ENCODE assay signal across 8 cellular contexts in genomic region chr16:79146-80054, GRCh38. TPM values are rescaled to one million over a fixed set of nuclear protein-coding genes. Genes with fewer than 3 reads are reported as not detected.
DNase-seq lines count a peak whose midpoint lies in the region; ATAC-seq and TF ChIP-seq lines count a peak whose summit lies in the region.

No MANE protein-coding gene starts in this region.

- ATAC-seq in sciatic nerve (no peak), body of pancreas (no peak), right cardiac atrium (no peak)

- H3K4me1 Mint-ChIP-seq in nephron = peaks cover 27% of the 10 kb centered on the region

- intact Hi-C loops in sciatic nerve (cut with DNase I) = no loop called here
- intact Hi-C loops in body of pancreas (cut with DNase I) = no loop called here
- intact Hi-C loops in right cardiac atrium (cut with DNase I) = no loop called here

- H3K9me2 ChIP-seq in Karpas-422 (replicated peaks; ENCODE audit: insufficient read depth, low read length) = no peaks in the 10 kb centered on the region

- peak overlapping the region; percentile 93 to 100 (median 98) for H3K9ac ChIP-seq in BLaER1 treated with 17β-estradiol and CSF1 and Interleukin-3, amounts not matched to agents 10 nM and 100 nM
- H3K9ac ChIP-seq in Karpas-422 (ENCODE audit: low read length) = peak overlapping the region; percentile 91

- peaks cover 0 to 2% (median 0%) of the 10 kb centered on the region in 11 experiments; a peak in 6 of 22 replicates for H3K27me3 ChIP-seq in BLaER1 treated with 17β-estradiol and CSF1 and Interleukin-3, amounts not matched to agents 10 nM and 100 nM
- H3K27me3 ChIP-seq in Karpas-422 (ENCODE audit: low read length) (no peaks in the 10 kb centered on the region), body of pancreas (no peaks in the 10 kb centered on the region), right cardiac atrium (ENCODE audit: control insufficient read depth, insufficient read depth) (no peaks in the 10 kb centered on the region)

- peak overlapping the region; percentile 80 to 100 (median 93) for H3K4me3 ChIP-seq in BLaER1 treated with 17β-estradiol and CSF1 and Interleukin-3, amounts not matched to agents 10 nM and 100 nM
- H3K4me3 ChIP-seq in Karpas-422 (ENCODE audit: low read length) (peak overlapping the region; percentile 72), choroid plexus epithelial cell (ENCODE audit: low read depth, low read length) (peak overlapping the region; percentile 78), body of pancreas (no peak overlapping the region), right cardiac atrium (ENCODE audit: low read length) (no peak overlapping the region)

- no peaks in the 10 kb centered on the region for H3K27me3 Mint-ChIP-seq in nephron (ENCODE audit: low read depth)

- H3K27ac ChIP-seq in BLaER1 treated with 17β-estradiol and CSF1 and Interleukin-3, amounts not matched to agents 10 nM and 100 nM = peak overlapping the region; percentile 93 to 99 (median 96); a peak in 21 of 22 replicates
- H3K27ac ChIP-seq in Karpas-422 (ENCODE audit: low read length) (no peak overlapping the region), body of pancreas (peak overlapping the region in 2 of 4 donors; percentile 70 to 87), right cardiac atrium (ENCODE audit: low read length) (no peak overlapping the region)

- peaks cover 4% of the 10 kb centered on the region for H3K36me3 Mint-ChIP-seq in nephron (ENCODE audit: low read depth)

- H2AFZ ChIP-seq in Karpas-422 (ENCODE audit: low read length) = no peak overlapping the region

- TF ChIP-seq POLR2A in body of pancreas (IDR thresholded peaks at IDR 0.05) = no peak

- WGBS in body of pancreas, 2 donors = 72 to 73% methylated on average over 14 to 32 of the region's 32 CpGs
- 76% methylated on average over 32 of the region's 32 CpGs for WGBS in right cardiac atrium

- H3K4me2 ChIP-seq in BLaER1 treated with 17β-estradiol and CSF1 and Interleukin-3, amounts not matched to agents 10 nM and 100 nM = peak overlapping the region; percentile 96 to 100 (median 99)
- peak overlapping the region; percentile 79 for H3K4me2 ChIP-seq in Karpas-422 (ENCODE audit: low read depth, low read length, poor library complexity, severe bottlenecking)

- H3K9me3 Mint-ChIP-seq in nephron = no peaks in the 10 kb centered on the region

- H3K27ac Mint-ChIP-seq in nephron = peak overlapping the region in 2 of 3 experiments; percentile 60 to 68

- DNase-seq in Karpas-422 = no peak
- peak; percentile 40 for DNase-seq in choroid plexus epithelial cell (ENCODE audit: low read depth)
- no peak for DNase-seq in DMS79 treated with DMSO at 0.1 percent for 48 hours (lab: John Stamatoyannopoulos, UW)
- DNase-seq in sciatic nerve (ENCODE audit: low spot score) = no peak
- DNase-seq in body of pancreas = no peak
- no peak for DNase-seq in right cardiac atrium

- H3K4me3 Mint-ChIP-seq in nephron = peak overlapping the region; percentile 87 to 92 (median 90)

- H3K9me3 ChIP-seq in BLaER1 treated with 17β-estradiol and CSF1 and Interleukin-3, amounts not matched to agents 10 nM and 100 nM (replicated peaks in 1 of 11) = no peaks in the 10 kb centered on the region
- no peaks in the 10 kb centered on the region for H3K9me3 ChIP-seq in Karpas-422 (ENCODE audit: low read length)
- no peaks in the 10 kb centered on the region for H3K9me3 ChIP-seq in body of pancreas
- no peaks in the 10 kb centered on the region for H3K9me3 ChIP-seq in right cardiac atrium (ENCODE audit: control insufficient read depth, low read length)

- TF ChIP-seq CTCF in choroid plexus epithelial cell (conservative IDR thresholded peaks at IDR 0.05; ENCODE audit: low read depth, low read length) = no peak
- TF ChIP-seq CTCF in nephron (IDR thresholded peaks at IDR 0.05; ENCODE audit: unreplicated experiment in 3 of 3) = no peak
- no peak for TF ChIP-seq CTCF in body of pancreas (IDR thresholded peaks at IDR 0.05)

- peaks cover 29 to 48% (median 34%) of the 10 kb centered on the region in 11 experiments for H3K36me3 ChIP-seq in BLaER1 treated with 17β-estradiol and CSF1 and Interleukin-3, amounts not matched to agents 10 nM and 100 nM
- H3K36me3 ChIP-seq in Karpas-422 (ENCODE audit: insufficient read depth, low read length) (no peaks in the 10 kb centered on the region), body of pancreas (replicated peaks in 1 of 2; ENCODE audit: insufficient read depth in 1 of 2, low read depth in 2 of 2) (no peaks in the 10 kb centered on the region)

- peaks cover 0 to 36% (median 5%) of the 10 kb centered on the region in 11 experiments; a peak in 8 of 22 replicates for H4K20me1 ChIP-seq in BLaER1 treated with 17β-estradiol and CSF1 and Interleukin-3, amounts not matched to agents 10 nM and 100 nM
- no peaks in the 10 kb centered on the region for H4K20me1 ChIP-seq in Karpas-422 (ENCODE audit: insufficient read depth, low read depth, low read length)

- H3K79me2 ChIP-seq in Karpas-422 (ENCODE audit: low read length) = peaks cover 13% of the 10 kb centered on the region

- H3K4me1 ChIP-seq in BLaER1 treated with 17β-estradiol and CSF1 and Interleukin-3, amounts not matched to agents 10 nM and 100 nM = peaks cover 70 to 93% (median 89%) of the 10 kb centered on the region in 10 experiments
- H3K4me1 ChIP-seq in Karpas-422 (ENCODE audit: low read length) (peaks cover 29% of the 10 kb centered on the region), body of pancreas (peaks cover 37% of the 10 kb centered on the region), right cardiac atrium (ENCODE audit: control insufficient read depth, insufficient read depth, low read length) (peaks cover 15% of the 10 kb centered on the region)

RNA-seq across cellular contexts. Expression of gene MPG, which starts 1.4 kb away (rescaled TPM):
- total RNA-seq in Karpas-422 (2014; rRNA removed; shearing (Covaris generic); ENCODE audit: low replicate concordance) = 182 and 298 TPM in 2 replicates
- total RNA-seq in sciatic nerve (35.0 TPM), body of pancreas (10 to 100 TPM; 65.6 to 66.9 TPM), right cardiac atrium (10 to 100 TPM; 31.8 to 39.3 (median 37.9) TPM)
- 56.8 TPM for polyA plus RNA-seq in right cardiac atrium

RNA-seq across cellular contexts. Expression of gene RHBDF1, which starts 7.0 kb away (rescaled TPM):
- 0.43 TPM in 1 of 2 replicates, not detected in the other for total RNA-seq in Karpas-422 (2014; rRNA removed; shearing (Covaris generic); ENCODE audit: low replicate concordance)
- total RNA-seq in sciatic nerve = 116 TPM
- total RNA-seq in body of pancreas = 10 to 100 TPM; 16.3 to 27.7 TPM
- total RNA-seq in right cardiac atrium = 10 to 100 TPM; 20.4 to 26.7 (median 24.2) TPM
- polyA plus RNA-seq in right cardiac atrium = 29.6 TPM

RNA-seq across cellular contexts. Expression of gene SNRNP25, which starts 25.8 kb away (rescaled TPM):
- total RNA-seq in Karpas-422 (2014; rRNA removed; shearing (Covaris generic); ENCODE audit: low replicate concordance) = 21.8 and 50.3 TPM in 2 replicates
- 8.7 TPM for total RNA-seq in sciatic nerve
- 10 to 100 TPM; 13.2 to 13.5 TPM for total RNA-seq in body of pancreas
- total RNA-seq in right cardiac atrium = 10 to 100 TPM; 54.8 to 71.4 (median 62.3) TPM
- polyA plus RNA-seq in right cardiac atrium = 108 TPM

RNA-seq across cellular contexts. Expression of gene POLR3K, which starts 26.0 kb away (rescaled TPM):
- 11.9 and 25.7 TPM in 2 replicates for total RNA-seq in Karpas-422 (2014; rRNA removed; shearing (Covaris generic); ENCODE audit: low replicate concordance)
- 7.1 TPM for total RNA-seq in sciatic nerve
- 1 to 10 TPM; 2.6 to 5.6 TPM for total RNA-seq in body of pancreas
- total RNA-seq in right cardiac atrium = 10 to 100 TPM in 3 of 4 donors, 1 to 10 TPM in 1; 9.8 to 13.4 (median 11.6) TPM
- polyA plus RNA-seq in right cardiac atrium = 11.2 TPM

RNA-seq across cellular contexts. Expression of gene NPRL3, which starts 59.1 kb away (rescaled TPM):
- total RNA-seq in Karpas-422 (2014; rRNA removed; shearing (Covaris generic); ENCODE audit: low replicate concordance) = 10.5 and 24.2 TPM in 2 replicates
- 45.7 TPM for total RNA-seq in sciatic nerve
- 10 to 100 TPM; 10.6 to 23.7 TPM for total RNA-seq in body of pancreas
- total RNA-seq in right cardiac atrium = 10 to 100 TPM; 19.9 to 25.6 (median 22.7) TPM
- 17.9 TPM for polyA plus RNA-seq in right cardiac atrium

Comparison
In these comparisons a context has a peak if more than half of its experiments do, and no peak if none do; other contexts are left out.
1. H3K27ac ChIP-seq: peak in BLaER1 treated with 17β-estradiol and CSF1 and Interleukin-3, amounts not matched to agents 10 nM and 100 nM (11 of 11); none in Karpas-422 (single experiment) and right cardiac atrium (single experiment).
2. H3K4me3 ChIP-seq: peak in BLaER1 treated with 17β-estradiol and CSF1 and Interleukin-3, amounts not matched to agents 10 nM and 100 nM (10 of 10), Karpas-422 (single experiment) and choroid plexus epithelial cell (single experiment); none in body of pancreas (0 of 2) and right cardiac atrium (single experiment).
3. RNA of gene RHBDF1, which starts 7.0 kb away (total RNA-seq): 116 TPM in sciatic nerve (single experiment), 16.3 to 27.7 TPM in body of pancreas and 20.4 to 26.7 TPM in right cardiac atrium; 0.43 TPM in Karpas-422; every median in the first group is over 10 times any median in the second.